ENCODE assay signal across 20 cellular contexts in the genomic region with DNA sequence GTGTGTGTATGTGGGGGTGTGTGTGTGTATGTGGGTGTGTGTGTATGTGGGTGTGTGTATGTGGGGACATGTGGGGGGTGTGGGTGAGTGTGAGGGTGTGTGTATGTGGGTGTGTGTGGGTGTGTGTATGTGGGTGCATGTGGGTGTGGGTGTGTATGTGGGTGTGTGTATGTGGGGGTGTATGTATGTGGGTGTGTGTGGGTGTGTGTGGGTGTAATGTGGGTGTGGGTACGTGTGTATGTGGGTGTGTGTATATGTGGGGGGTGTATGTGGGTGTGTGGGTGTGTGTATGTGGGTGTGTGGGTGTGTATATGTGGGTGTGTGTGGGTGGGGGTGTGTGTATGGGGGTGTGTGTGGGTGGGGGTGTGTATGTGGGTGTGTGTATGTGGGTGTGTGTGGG.
A peak's percentile ranks its signal among the peaks of the same experiment; 100 is the strongest.
DNase-seq lines count a peak whose midpoint lies in the region; ATAC-seq lines count a peak whose summit lies in the region.
"Had no signal": no experiment of that assay in that cellular context is flagged by ENCODE, and none has a peak within 500 bp of the region (broad histone marks: within the 10 kb centered on the region; RNA-seq: fewer than 3 reads in every experiment).

No MANE protein-coding gene starts in this region.

- no peak for ATAC-seq in stimulated activated naive CD8-positive, alpha-beta T cell treated with anti-CD3 and anti-CD28 coated beads, Interleukin-15, Interleukin-2, amounts not matched to agents 100 U/mL and 50 U/mL, for 24 hours
- ATAC-seq in activated naive CD8-positive, alpha-beta T cell treated with anti-CD3 and anti-CD28 coated beads, Interleukin-2, amount 50 U/mL, for 24 hours = no peak
- no peak for ATAC-seq in stimulated activated effector memory CD8-positive, alpha-beta T cell treated with anti-CD3 and anti-CD28 coated beads, Interleukin-12 subunit alpha, Interleukin-12 subunit beta, amount 100 ng/mL, for 72 hours
- ATAC-seq: A549 had no signal

- peaks cover 9% of the 10 kb centered on the region for H3K9me3 Mint-ChIP-seq in stimulated activated naive CD8-positive, alpha-beta T cell treated with anti-CD3 and anti-CD28 coated beads, Interleukin-15, Interleukin-2, amounts not matched to agents 100 ng/mL and 50 ng/mL, for 24 hours
- peaks cover 7% of the 10 kb centered on the region for H3K9me3 Mint-ChIP-seq in activated naive CD8-positive, alpha-beta T cell treated with anti-CD3 and anti-CD28 coated beads, Interleukin-2, amount 50 U/mL, for 24 hours
- peaks cover 12% of the 10 kb centered on the region for H3K9me3 Mint-ChIP-seq in stimulated activated effector memory CD8-positive, alpha-beta T cell treated with anti-CD3 and anti-CD28 coated beads, Interleukin-12 subunit alpha, Interleukin-12 subunit beta, amount 100 ng/mL, for 72 hours
- H3K9me3 Mint-ChIP-seq: CD4-positive, alpha-beta T cell had no signal

- peak overlapping the region; percentile 76 for H3K27ac Mint-ChIP-seq in stimulated activated naive CD8-positive, alpha-beta T cell treated with anti-CD3 and anti-CD28 coated beads, Interleukin-15, Interleukin-2, amounts not matched to agents 100 ng/mL and 50 ng/mL, for 24 hours
- peak overlapping the region; percentile 14 for H3K27ac Mint-ChIP-seq in activated naive CD8-positive, alpha-beta T cell treated with anti-CD3 and anti-CD28 coated beads, Interleukin-2, amount 50 U/mL, for 24 hours
- peak overlapping the region; percentile 64 for H3K27ac Mint-ChIP-seq in stimulated activated effector memory CD8-positive, alpha-beta T cell treated with anti-CD3 and anti-CD28 coated beads, Interleukin-12 subunit alpha, Interleukin-12 subunit beta, amount 100 ng/mL, for 72 hours
- H3K27ac Mint-ChIP-seq: CD4-positive, alpha-beta T cell had no signal

- peak overlapping the region; percentile 30 for H3K4me3 Mint-ChIP-seq in stimulated activated naive CD8-positive, alpha-beta T cell treated with anti-CD3 and anti-CD28 coated beads, Interleukin-15, Interleukin-2, amounts not matched to agents 100 ng/mL and 50 ng/mL, for 24 hours
- no peak overlapping the region for H3K4me3 Mint-ChIP-seq in activated naive CD8-positive, alpha-beta T cell treated with anti-CD3 and anti-CD28 coated beads, Interleukin-2, amount 50 U/mL, for 24 hours
- H3K4me3 Mint-ChIP-seq in stimulated activated effector memory CD8-positive, alpha-beta T cell treated with anti-CD3 and anti-CD28 coated beads, Interleukin-12 subunit alpha, Interleukin-12 subunit beta, amount 100 ng/mL, for 72 hours = no peak overlapping the region
- H3K4me3 Mint-ChIP-seq: CD4-positive, alpha-beta T cell had no signal

- H3K4me1 Mint-ChIP-seq in stimulated activated naive CD8-positive, alpha-beta T cell treated with anti-CD3 and anti-CD28 coated beads, Interleukin-15, Interleukin-2, amounts not matched to agents 100 ng/mL and 50 ng/mL, for 24 hours (ENCODE audit: low read depth) = peaks cover 5% of the 10 kb centered on the region
- no peaks in the 10 kb centered on the region for H3K4me1 Mint-ChIP-seq in activated naive CD8-positive, alpha-beta T cell treated with anti-CD3 and anti-CD28 coated beads, Interleukin-2, amount 50 U/mL, for 24 hours
- peaks cover 5% of the 10 kb centered on the region for H3K4me1 Mint-ChIP-seq in stimulated activated effector memory CD8-positive, alpha-beta T cell treated with anti-CD3 and anti-CD28 coated beads, Interleukin-12 subunit alpha, Interleukin-12 subunit beta, amount 100 ng/mL, for 72 hours

- H3K27me3 Mint-ChIP-seq in stimulated activated naive CD8-positive, alpha-beta T cell treated with anti-CD3 and anti-CD28 coated beads, Interleukin-15, Interleukin-2, amounts not matched to agents 100 ng/mL and 50 ng/mL, for 24 hours = no peaks in the 10 kb centered on the region
- H3K27me3 Mint-ChIP-seq in activated naive CD8-positive, alpha-beta T cell treated with anti-CD3 and anti-CD28 coated beads, Interleukin-2, amount 50 U/mL, for 24 hours = no peaks in the 10 kb centered on the region

- DNase-seq in stimulated activated naive CD8-positive, alpha-beta T cell treated with anti-CD3 and anti-CD28 coated beads, Interleukin-15, Interleukin-2, amounts not matched to agents 100 U/mL and 50 U/mL, for 24 hours = no peak
- no peak for DNase-seq in activated naive CD8-positive, alpha-beta T cell treated with anti-CD3 and anti-CD28 coated beads, Interleukin-2, amount 50 U/mL, for 24 hours
- DNase-seq in stimulated activated effector memory CD8-positive, alpha-beta T cell treated with anti-CD3 and anti-CD28 coated beads, Interleukin-12 subunit alpha, Interleukin-12 subunit beta, amount 100 ng/mL, for 72 hours (ENCODE audit: low spot score in 2 of 2) = no peak
- DNase-seq in RPMI8226 = no peak
- no peak for DNase-seq in NCI-H1694 (lab: John Stamatoyannopoulos, UW)
- DNase-seq in retina = no peak
- DNase-seq: AML-193; CD4-positive, alpha-beta T cell; COR-L47; DMS53; H7; Kasumi-1; MV-4-11; NCI-H1105; NCI-H1436 treated with DMSO at 0.1 percent for 48 hours; NCI-H1930; PC-9; Right ventricle myocardium superior had no signal

- H3K36me3 Mint-ChIP-seq in stimulated activated naive CD8-positive, alpha-beta T cell treated with anti-CD3 and anti-CD28 coated beads, Interleukin-15, Interleukin-2, amounts not matched to agents 100 ng/mL and 50 ng/mL, for 24 hours (ENCODE audit: low read depth) = no peaks in the 10 kb centered on the region
- H3K36me3 Mint-ChIP-seq in activated naive CD8-positive, alpha-beta T cell treated with anti-CD3 and anti-CD28 coated beads, Interleukin-2, amount 50 U/mL, for 24 hours (ENCODE audit: low read depth) = no peaks in the 10 kb centered on the region
- H3K36me3 Mint-ChIP-seq in stimulated activated effector memory CD8-positive, alpha-beta T cell treated with anti-CD3 and anti-CD28 coated beads, Interleukin-12 subunit alpha, Interleukin-12 subunit beta, amount 100 ng/mL, for 72 hours = peaks cover 12% of the 10 kb centered on the region

Comparison
In these comparisons a context has a peak if more than half of its experiments do, and no peak if none do; other contexts are left out.
1. H3K27ac Mint-ChIP-seq: peak in every context shown above with its lines; median percentile 76 in stimulated activated naive CD8-positive, alpha-beta T cell treated with anti-CD3 and anti-CD28 coated beads, Interleukin-15, Interleukin-2, amounts not matched to agents 100 ng/mL and 50 ng/mL, for 24 hours; 64 in stimulated activated effector memory CD8-positive, alpha-beta T cell treated with anti-CD3 and anti-CD28 coated beads, Interleukin-12 subunit alpha, Interleukin-12 subunit beta, amount 100 ng/mL, for 72 hours; 14 in activated naive CD8-positive, alpha-beta T cell treated with anti-CD3 and anti-CD28 coated beads, Interleukin-2, amount 50 U/mL, for 24 hours.